9 cellular contexts compared by ENCODE assay signal in genomic region chr1:110084226-110085078, GRCh38. TPM values are rescaled to one million over a fixed set of nuclear protein-coding genes. Genes with fewer than 3 reads are reported as not detected.
DNase-seq lines count a peak whose midpoint lies in the region; ATAC-seq and TF ChIP-seq lines count a peak whose summit lies in the region.
"Had no signal": no experiment of that assay in that cellular context is flagged by ENCODE, and none has a peak within 500 bp of the region (broad histone marks: within the 10 kb centered on the region; RNA-seq: fewer than 3 reads in every experiment).

No MANE protein-coding gene starts in this region.

- no peak overlapping the region for H3K9ac ChIP-seq in endodermal cell (ENCODE audit: extremely low read depth, low read length, poor library complexity, severe bottlenecking)

- H3K9me3 ChIP-seq in endodermal cell (ENCODE audit: control insufficient read depth, low read length) (no peaks in the 10 kb centered on the region), mesodermal cell (ENCODE audit: control insufficient read depth, low read length) (no peaks in the 10 kb centered on the region), thymus (ENCODE audit: control insufficient read depth) (no peaks in the 10 kb centered on the region)

- H3K27ac ChIP-seq in endodermal cell (ENCODE audit: low read depth, low read length), result no peak overlapping the region
- no peak overlapping the region for H3K27ac ChIP-seq in mesodermal cell (ENCODE audit: low read depth, low read length, severe bottlenecking)
- no peak overlapping the region for H3K27ac ChIP-seq in thymus (ENCODE audit: low read depth)
- H3K27ac ChIP-seq: SJSA1 had no signal

- ATAC-seq in GM18505 (IDR thresholded peaks at IDR 0.05; ENCODE audit: unreplicated experiment), result no peak
- ATAC-seq in HG03521 (IDR thresholded peaks at IDR 0.05; ENCODE audit: unreplicated experiment), result no peak
- ATAC-seq in HG03571 (IDR thresholded peaks at IDR 0.05; ENCODE audit: unreplicated experiment), result no peak

- peak overlapping the region; percentile 66 for H3K4me3 ChIP-seq in endodermal cell (ENCODE audit: low read length)
- H3K4me3 ChIP-seq in mesodermal cell (ENCODE audit: extremely low read depth, insufficient read depth, low read length, poor library complexity, severe bottlenecking), result peak overlapping the region; percentile 12
- H3K4me3 ChIP-seq in thymus (ENCODE audit: low read length), result peak overlapping the region; percentile 43
- H3K4me3 ChIP-seq: SJSA1 had no signal

- H3K4me1 ChIP-seq in endodermal cell (ENCODE audit: control insufficient read depth, insufficient read depth, low read length), result peaks cover 9% of the 10 kb centered on the region
- peaks cover 12% of the 10 kb centered on the region for H3K4me1 ChIP-seq in mesodermal cell (ENCODE audit: control insufficient read depth, insufficient read depth, low read length, poor library complexity, severe bottlenecking)
- no peaks in the 10 kb centered on the region for H3K4me1 ChIP-seq in thymus (ENCODE audit: control insufficient read depth, insufficient read depth, low read length)
- H3K4me1 ChIP-seq: SJSA1 had no signal

- no peaks in the 10 kb centered on the region for H3K9me3 Mint-ChIP-seq in endodermal cell

- no peak for TF ChIP-seq CTCF in endodermal cell (conservative IDR thresholded peaks at IDR 0.05)

- no peaks in the 10 kb centered on the region for H3K36me3 Mint-ChIP-seq in endodermal cell (ENCODE audit: low read depth)

- H3K4me3 Mint-ChIP-seq in endodermal cell, result peak overlapping the region; percentile 43

- H3K27me3 ChIP-seq in endodermal cell (ENCODE audit: control insufficient read depth, insufficient read depth, low read length, poor library complexity, severe bottlenecking) (peaks cover 87% of the 10 kb centered on the region), thymus (ENCODE audit: control insufficient read depth, insufficient read depth) (peaks cover 48% of the 10 kb centered on the region)

- WGBS in endodermal cell (ENCODE audit: insufficient coverage in 1 of 2, insufficient read length in 1 of 2), 2 experiments, result 2 to 4% methylated on average over 26 to 72 of the region's 72 CpGs
- 2% methylated on average over 57 to 62 of the region's 72 CpGs for WGBS in mesodermal cell (ENCODE audit: insufficient coverage in 2 of 2), 2 experiments
- WGBS in thymus, result 2% methylated on average over 72 of the region's 72 CpGs

- no peak overlapping the region for H3K27ac Mint-ChIP-seq in endodermal cell

- H3K4me1 Mint-ChIP-seq in endodermal cell, result peaks cover 13% of the 10 kb centered on the region

- peaks cover 84% of the 10 kb centered on the region for H3K27me3 Mint-ChIP-seq in endodermal cell (ENCODE audit: insufficient read depth)

- DNase-seq in SW480 (ENCODE audit: low spot score), result peak; percentile 44
- DNase-seq in endodermal cell, result peak; percentile 63
- DNase-seq in NCI-H2171 (lab: John Stamatoyannopoulos, UW), result no peak

- TF ChIP-seq POLR2A in GM18505 (IDR thresholded peaks at IDR 0.05; ENCODE audit: borderline replicate concordance, extremely low read depth, insufficient read depth, insufficient read length), result peak; percentile 34

- no peaks in the 10 kb centered on the region for H3K36me3 ChIP-seq in endodermal cell (ENCODE audit: control insufficient read depth, insufficient read depth, low read length)
- no peaks in the 10 kb centered on the region for H3K36me3 ChIP-seq in mesodermal cell (ENCODE audit: control insufficient read depth, insufficient read depth, low read length)
- H3K36me3 ChIP-seq in thymus (ENCODE audit: control insufficient read depth, insufficient read depth), result no peaks in the 10 kb centered on the region
- H3K36me3 ChIP-seq: SJSA1 had no signal

RNA-seq across cellular contexts. Expression of gene ALX3, which starts 14.0 kb away (rescaled TPM):
- total RNA-seq in endodermal cell, result not detected
- polyA plus RNA-seq in endodermal cell (2013, experiment 1 of 2), result not detected
- not detected for polyA plus RNA-seq in endodermal cell (2013, experiment 2 of 2)
- 1.2 TPM for polyA plus RNA-seq in mesodermal cell (2013, experiment 1 of 2)
- 1.8 TPM for polyA plus RNA-seq in mesodermal cell (2013, experiment 2 of 2)
- polyA plus RNA-seq in thymus, result 0.16 TPM
- total RNA-seq: SJSA1 had no signal

RNA-seq across cellular contexts. Expression of gene UBL4B, which starts 27.8 kb away (rescaled TPM):
- total RNA-seq in endodermal cell, result not detected
- polyA plus RNA-seq in endodermal cell (2013, experiment 1 of 2), result not detected
- not detected for polyA plus RNA-seq in endodermal cell (2013, experiment 2 of 2)
- not detected for polyA plus RNA-seq in mesodermal cell (2013, experiment 1 of 2)
- polyA plus RNA-seq in mesodermal cell (2013, experiment 2 of 2), result not detected
- polyA plus RNA-seq in thymus, result 0.11 TPM
- total RNA-seq: SJSA1 had no signal

RNA-seq across cellular contexts. Expression of gene STRIP1, which starts 50.0 kb away (rescaled TPM):
- 10 to 100 TPM; 64.9 to 66.1 TPM for total RNA-seq in endodermal cell
- 61.2 TPM for polyA plus RNA-seq in endodermal cell (2013, experiment 1 of 2)
- polyA plus RNA-seq in endodermal cell (2013, experiment 2 of 2), result 53.1 TPM
- 47.1 TPM for polyA plus RNA-seq in mesodermal cell (2013, experiment 1 of 2)
- 41.1 TPM for polyA plus RNA-seq in mesodermal cell (2013, experiment 2 of 2)
- polyA plus RNA-seq in thymus, result 20.8 TPM

Comparison
In these comparisons a context has a peak if more than half of its experiments do, and no peak if none do; other contexts are left out.
1. H3K4me3 ChIP-seq: peak in every context shown above with its lines; median percentile 66 in endodermal cell; 43 in thymus; 12 in mesodermal cell.